In genomic region chr2:136703214-136703613, GRCh38 we compare ENCODE assay signal across 28 cellular contexts.
"Had no signal": no experiment of that assay in that cellular context is flagged by ENCODE, and none has a peak within 500 bp of the region (broad histone marks: within the 10 kb centered on the region; RNA-seq: fewer than 3 reads in every experiment).

No MANE protein-coding gene starts in this region.

- H3K27me3 ChIP-seq: ascending aorta, esophagus muscularis mucosa, gastroesophageal sphincter, heart right ventricle, hepatocyte had no signal

- H3K4me1 ChIP-seq: ascending aorta, esophagus muscularis mucosa, gastroesophageal sphincter, heart right ventricle had no signal

- H3K9me3 ChIP-seq: ascending aorta, gastroesophageal sphincter had no signal

- H3K36me3 ChIP-seq: ascending aorta, esophagus muscularis mucosa, gastroesophageal sphincter, heart right ventricle, WERI-Rb-1 had no signal

- H3K4me3 ChIP-seq: ascending aorta, esophagus muscularis mucosa, gastroesophageal sphincter, heart right ventricle, hepatocyte had no signal

- DNase-seq: activated B cell treated with CpG ODN at 0.5 μM for 24 hours; activated CD4-positive, alpha-beta memory T cell treated with anti-CD3 and anti-CD28 coated beads for 36 hours; activated CD4-positive, alpha-beta T cell treated with anti-CD3 and anti-CD28 coated beads, Interleukin-2, amount 10 ng/mL, durations not matched to agents 24 days and 14 days; activated CD8-positive, alpha-beta memory T cell treated with anti-CD3 and anti-CD28 coated beads, Interleukin-2, amount 50 U/mL, for 48 hours; activated gamma-delta T cell; activated naive CD4-positive, alpha-beta T cell; activated naive CD4-positive, alpha-beta T cell treated with anti-CD3 and anti-CD28 coated beads, Interleukin-2, amount 10 ng/mL, durations not matched to agents 7 days and 5 days; activated naive CD8-positive, alpha-beta T cell treated with anti-CD3 and anti-CD28 coated beads, Interleukin-2, amount 10 ng/mL, durations not matched to agents 7 days and 5 days; activated T-cell treated with anti-CD3 and anti-CD28 coated beads for 4 hours; activated T-cell treated with anti-CD3 and anti-CD28 coated beads, Interleukin-2, amount 50 U/mL, for 24 hours; activated T-cell treated with anti-CD3 and anti-CD28 coated beads, Interleukin-2, amount 50 U/mL, for 72 hours; caudate nucleus; cortex of kidney; dermis blood vessel endothelial cell; effector CD4-positive, alpha-beta T cell; effector memory CD8-positive, alpha-beta T cell; foreskin melanocyte; heart right ventricle; T-helper 1 cell; T-helper 17 cell; T1000; WERI-Rb-1 had no signal

- H3K27ac ChIP-seq: ascending aorta, esophagus muscularis mucosa, gastroesophageal sphincter, heart right ventricle, WERI-Rb-1 had no signal

- ATAC-seq: activated CD4-positive, CD25-positive, alpha-beta regulatory T cell treated with anti-CD3 and anti-CD28 coated beads, Interleukin-2, amount 50 U/mL, for 24 hours; activated naive CD4-positive, alpha-beta T cell treated with anti-CD3 and anti-CD28 coated beads, Interleukin-2, amount 50 U/mL, for 72 hours; activated T-cell treated with anti-CD3 and anti-CD28 coated beads, Interleukin-2, amount 50 U/mL, for 72 hours; effector memory CD8-positive, alpha-beta T cell; gastroesophageal sphincter; heart right ventricle; T-helper 17 cell had no signal
